In genomic region chr11:75603791-75604736, GRCh38 we compare ENCODE assay signal across 15 cellular contexts. TPM values are rescaled to one million over a fixed set of nuclear protein-coding genes. Genes with fewer than 3 reads are reported as not detected.
DNase-seq lines count a peak whose midpoint lies in the region; ATAC-seq and TF ChIP-seq lines count a peak whose summit lies in the region.
"Had no signal": no experiment of that assay in that cellular context is flagged by ENCODE, and none has a peak within 500 bp of the region (broad histone marks: within the 10 kb centered on the region; RNA-seq: fewer than 3 reads in every experiment).

No MANE protein-coding gene starts in this region.

- TF ChIP-seq CTCF in Panc1 (IDR thresholded peaks at IDR 0.05), result no peak
- no peak for TF ChIP-seq CTCF in epithelial cell of esophagus (IDR thresholded peaks at IDR 0.05; ENCODE audit: insufficient read depth, low read depth, low read length, missing control alignments)
- TF ChIP-seq CTCF in heart right ventricle (IDR thresholded peaks at IDR 0.05), result no peak
- no peak for TF ChIP-seq CTCF in CD14-positive monocyte (IDR thresholded peaks at IDR 0.05)

- H3K9me3 ChIP-seq in Panc1 (ENCODE audit: control insufficient read depth, insufficient read depth, low read depth, low read length), result no peaks in the 10 kb centered on the region
- H3K9me3 ChIP-seq in heart right ventricle, result no peaks in the 10 kb centered on the region
- H3K9me3 ChIP-seq: SJCRH30 had no signal

- no peak overlapping the region for H3K4me3 Mint-ChIP-seq in CD14-positive monocyte
- H3K4me3 Mint-ChIP-seq: neural crest cell had no signal

- no TSS peak for BruUV-seq in Panc1 (replicated peaks; lab: Mats Ljungman, UMichigan)

- H3K27ac ChIP-seq in Panc1 (ENCODE audit: low read length) (no peak overlapping the region), heart right ventricle (no peak overlapping the region)
- H3K27ac ChIP-seq: SJCRH30 had no signal

- no peaks in the 10 kb centered on the region for H3K9me3 Mint-ChIP-seq in CD14-positive monocyte
- H3K9me3 Mint-ChIP-seq: activated T-helper 2 cell treated with anti-CD3 and anti-CD28 coated beads, Interferon-gamma antibody, Interleukin-2, Interleukin-4, amounts not matched to agents 10 μg/mL and 5 μg/mL and 100 μg/mL, durations not matched to agents 14 hours and 24 hours and 36 hours; neural crest cell had no signal

- H3K36me3 ChIP-seq in Panc1 (ENCODE audit: control insufficient read depth, insufficient read depth, low read length) (no peaks in the 10 kb centered on the region), heart right ventricle (peaks cover 0 to 7% (median 0%) of the 10 kb centered on the region in 9 donors)
- H3K36me3 ChIP-seq: SJCRH30 had no signal

- ATAC-seq in Panc1 (no peak), heart right ventricle (no peak)
- ATAC-seq: HepG2 had no signal

- H3K4me1 Mint-ChIP-seq in CD14-positive monocyte, result peaks cover 15% of the 10 kb centered on the region

- intact Hi-C loops in Panc1 (cut with micrococcal nuclease; ENCODE audit: unreplicated experiment), result no loop called here
- intact Hi-C loops in heart right ventricle (cut with DNase I), result no loop called here
- intact Hi-C loops in CD14-positive monocyte (cut with micrococcal nuclease), result no loop called here

- H3K4me1 ChIP-seq in Panc1 (ENCODE audit: control insufficient read depth, insufficient read depth, low read length) (no peaks in the 10 kb centered on the region), heart right ventricle (peaks cover 0 to 13% (median 0%) of the 10 kb centered on the region in 9 donors)

- H3K36me3 Mint-ChIP-seq in CD14-positive monocyte, result no peaks in the 10 kb centered on the region

- peaks cover 3 to 12% (median 6%) of the 10 kb centered on the region in 3 donors for H3K27me3 Mint-ChIP-seq in CD14-positive monocyte (ENCODE audit: low read depth in 3 of 3)

- H3K27me3 ChIP-seq in Panc1 (ENCODE audit: control insufficient read depth, insufficient read depth, low read length), result peaks cover 5% of the 10 kb centered on the region; the same call in 1 of the 2 replicates
- H3K27me3 ChIP-seq in heart right ventricle, result no peaks in the 10 kb centered on the region
- H3K27me3 ChIP-seq: SJCRH30 had no signal

- CTCF ChIA-PET in Panc1 (lab: Charles Lee), result no interaction called here

- 87 to 93% methylated on average over 16 of the region's 16 CpGs for WGBS in heart right ventricle, 2 donors

- H3K4me3 ChIP-seq in Panc1 (ENCODE audit: low read depth in 2 of 2, low read length in 2 of 2) (no peak overlapping the region), epithelial cell of esophagus (ENCODE audit: low read length) (no peak overlapping the region), heart right ventricle (no peak overlapping the region)
- H3K4me3 ChIP-seq: SJCRH30 had no signal

- POLR2A ChIA-PET in Panc1 (lab: Charles Lee), result no interaction called here

- in situ Hi-C loops in Panc1 (cut with HindIII; ENCODE audit: low pct_unique_long_range_greater_than_20kb, low sequenced_read_pairs), result no loop called here

- H3K27ac Mint-ChIP-seq in CD14-positive monocyte, result peak overlapping the region in 2 of 7 donors; percentile 5 to 65
- H3K27ac Mint-ChIP-seq: activated T-helper 2 cell treated with anti-CD3 and anti-CD28 coated beads, Interferon-gamma antibody, Interleukin-2, Interleukin-4, amounts not matched to agents 10 μg/mL and 5 μg/mL and 100 μg/mL, durations not matched to agents 14 hours and 24 hours and 36 hours had no signal

- DNase-seq in Daoy (ENCODE audit: low read depth) (peak; percentile 85), Panc1 (ENCODE audit: low read depth, low spot score) (peak; percentile 57), epithelial cell of esophagus (ENCODE audit: low read depth) (peak; percentile 89), renal cortical epithelial cell (ENCODE audit: low read depth) (peak; percentile 78), heart right ventricle (no peak), NCI-H82 treated with DMSO at 0.1 percent for 48 hours (lab: John Stamatoyannopoulos, UW; ENCODE audit: unreplicated experiment) (no peak), CD14-positive monocyte (ENCODE audit: low spot score) (no peak)
- DNase-seq in stimulated activated CD4-positive, alpha-beta T cell treated with anti-CD3 and anti-CD28 coated beads, Interleukin-4, amount 100 ng/mL, for 24 hours, result no peak
- DNase-seq: islet precursor cell; NCI-H2081 treated with DMSO at 0.1 percent for 48 hours; SJCRH30; stimulated activated CD4-positive, alpha-beta T cell treated with anti-CD3 and anti-CD28 coated beads, Interleukin-2, amount 100 ng/mL, for 24 hours had no signal

RNA-seq across cellular contexts. Expression of gene SERPINH1, which starts 42.0 kb away (rescaled TPM):
- total RNA-seq in Daoy (2014; rRNA removed; shearing (Covaris generic)), result 300 and 415 TPM in 2 replicates
- total RNA-seq in Panc1 (2021; ENCODE audit: unreplicated experiment) (89.8 TPM), renal cortical epithelial cell (219 and 458 TPM in 2 replicates), heart right ventricle (100 to 1,000 TPM in 1 of 10 donors, 10 to 100 TPM in 9; 31.8 to 130 (median 53.2) TPM)
- 268 TPM for polyA plus RNA-seq in Panc1 (2012; ENCODE audit: insufficient read length)
- polyA plus RNA-seq in heart right ventricle (100 to 1,000 TPM in 1 of 2 donors, 10 to 100 TPM in 1; 43.4 to 218 TPM), CD14-positive monocyte (1 to 10 TPM; 1.6 to 2.1 TPM)

Comparison
In these comparisons a context has a peak if more than half of its experiments do, and no peak if none do; other contexts are left out.
1. DNase-seq: peak in Daoy (single experiment), Panc1 (single experiment), epithelial cell of esophagus (single experiment) and renal cortical epithelial cell (single experiment); none in stimulated activated CD4-positive, alpha-beta T cell treated with anti-CD3 and anti-CD28 coated beads, Interleukin-4, amount 100 ng/mL, for 24 hours (single experiment), heart right ventricle (0 of 2), NCI-H82 treated with DMSO at 0.1 percent for 48 hours (single experiment) and CD14-positive monocyte (single experiment).